In the genomic region with DNA sequence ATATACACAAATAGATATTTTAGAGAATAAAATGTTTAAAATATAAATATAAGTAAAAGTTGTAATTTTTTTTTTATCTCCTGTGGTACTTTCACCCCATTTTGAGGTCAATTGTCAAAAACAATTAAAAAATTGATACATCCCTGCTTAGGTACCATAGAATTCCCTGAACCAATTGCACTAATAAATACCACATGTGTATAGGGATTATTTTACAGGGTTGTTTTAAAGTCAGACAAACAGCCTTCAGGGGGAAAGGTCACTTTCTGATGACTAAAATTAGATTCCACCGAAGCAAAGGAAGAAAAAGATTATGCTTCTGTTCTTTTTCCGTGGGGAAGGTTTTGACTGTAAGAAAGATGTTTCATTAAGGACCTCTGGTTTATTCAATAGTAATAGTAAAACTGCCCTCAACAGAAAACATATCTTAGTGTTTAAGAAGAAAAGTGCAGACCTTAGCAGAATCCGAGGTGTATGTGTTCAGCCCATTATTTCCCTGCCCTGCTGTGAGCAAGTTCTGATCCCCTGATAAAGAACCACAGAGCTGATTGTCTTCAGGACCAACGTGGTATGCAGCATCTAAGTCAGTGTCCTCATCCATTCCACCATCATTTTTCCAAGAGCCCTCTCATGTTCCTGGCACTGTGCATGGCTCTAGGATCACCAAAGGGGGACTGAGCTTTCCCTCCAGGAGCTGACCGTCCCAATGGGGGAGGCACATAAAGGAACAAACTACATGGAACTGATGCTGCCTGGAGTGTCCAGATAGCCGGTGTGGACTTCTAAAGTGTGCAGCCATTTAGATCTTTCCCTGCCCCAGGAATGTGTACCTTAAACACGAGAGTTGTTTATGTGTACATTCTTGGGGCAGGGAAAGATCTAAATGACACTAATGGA, we compare ENCODE assay signal across 1 cellular context.
TF ChIP-seq lines count a peak whose summit lies in the region.

No MANE protein-coding gene starts in this region.

TF ChIP-seq in IMR-90, 13 proteins besides CTCF, POLR2A, EP300 and RAD21:
- TF ChIP-seq MAFK (IDR thresholded peaks at IDR 0.05; ENCODE audit: low read depth, low read length) (peak; percentile 41; the same call in 1 of the 2 replicates), RFX5 (IDR thresholded peaks at IDR 0.05; ENCODE audit: low read depth, low read length) (no peak), FOS (IDR thresholded peaks at IDR 0.05; ENCODE audit: low read depth, low read length) (no peak)
TF ChIP-seq in IMR-90: peak in this region for 1.
